In the genomic region with DNA sequence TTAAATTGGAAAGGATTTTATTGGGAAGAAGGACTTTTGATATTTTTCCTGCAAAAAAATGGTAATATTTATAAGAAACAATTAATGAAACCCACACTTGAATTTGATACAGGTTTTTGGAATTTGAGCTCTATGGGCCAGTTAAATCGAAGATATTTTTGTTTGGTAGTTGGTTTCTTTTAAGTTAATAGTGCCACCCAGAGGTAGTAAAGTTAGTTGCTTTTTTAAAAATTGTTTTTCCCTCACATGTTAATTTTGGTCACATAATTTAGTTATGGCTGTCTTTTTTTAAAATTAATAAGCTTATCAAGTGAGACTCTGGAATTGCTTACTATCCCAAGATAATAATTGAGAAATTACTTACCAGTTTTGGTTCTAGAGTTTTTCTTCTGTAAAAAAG, we compare ENCODE assay signal across 8 cellular contexts. TPM values are rescaled to one million over a fixed set of nuclear protein-coding genes. Genes with fewer than 3 reads are reported as not detected.
DNase-seq lines count a peak whose midpoint lies in the region; ATAC-seq, FAIRE-seq and TF ChIP-seq lines count a peak whose summit lies in the region.

No MANE protein-coding gene starts in this region.

- H3K9me3 ChIP-seq in DND-41 (ENCODE audit: insufficient read depth, low read length, severe bottlenecking) (peaks cover 9% of the 10 kb centered on the region), Karpas-422 (ENCODE audit: low read length) (peaks cover 9% of the 10 kb centered on the region; the same call in 1 of the 2 replicates), astrocyte (ENCODE audit: insufficient read depth, low read depth, low read length) (peaks cover 2% of the 10 kb centered on the region)
- peaks cover 0 to 3% (median 0%) of the 10 kb centered on the region in 3 experiments for H3K9me3 ChIP-seq in naive thymus-derived CD4-positive, alpha-beta T cell (ENCODE audit: control insufficient read depth in 2 of 3, low read length in 3 of 3)

- FAIRE-seq in astrocyte (lab: Jason Lieb, UNC) (no peak), urothelium cell line (lab: Jason Lieb, UNC) (no peak)

- no peaks in the 10 kb centered on the region for H3K9me2 ChIP-seq in Karpas-422 (replicated peaks; ENCODE audit: insufficient read depth, low read length)

- H2AFZ ChIP-seq in DND-41 (ENCODE audit: low read depth, low read length) (no peak overlapping the region), Karpas-422 (ENCODE audit: low read length) (no peak overlapping the region), astrocyte (ENCODE audit: low read depth, low read length) (no peak overlapping the region)

- ATAC-seq in DND-41 (ENCODE audit: insufficient read depth, low read depth) (no peak), GM18907 (IDR thresholded peaks at IDR 0.05; ENCODE audit: unreplicated experiment) (no peak), HG02884 (IDR thresholded peaks at IDR 0.05; ENCODE audit: unreplicated experiment) (no peak)
- ATAC-seq in naive thymus-derived CD4-positive, alpha-beta T cell: no peak

- peaks cover 23% of the 10 kb centered on the region for H3K36me3 Mint-ChIP-seq in astrocyte (ENCODE audit: low read depth, unreplicated experiment)
- peaks cover 26 to 54% (median 39%) of the 10 kb centered on the region in 5 donors for H3K36me3 Mint-ChIP-seq in naive thymus-derived CD4-positive, alpha-beta T cell

- peaks cover under 1% of the 10 kb centered on the region for H3K9me3 Mint-ChIP-seq in astrocyte (ENCODE audit: unreplicated experiment)
- H3K9me3 Mint-ChIP-seq in naive thymus-derived CD4-positive, alpha-beta T cell: peaks cover 0 to 20% (median 7%) of the 10 kb centered on the region in 11 donors

- CTCF ChIA-PET in naive thymus-derived CD4-positive, alpha-beta T cell (lab: Charles Lee): interaction anchor here (0.9 to 5.8 kb wide), 4 partner anchors 61 to 421 kb away, joined by 3 to 57 read pairs (median 4); no protein-coding TSS in a partner anchor

- POLR2A ChIA-PET in naive thymus-derived CD4-positive, alpha-beta T cell (lab: Charles Lee): no interaction called here

- H3K36me3 ChIP-seq in DND-41 (ENCODE audit: insufficient read depth, low read length) (peaks cover 97% of the 10 kb centered on the region), Karpas-422 (ENCODE audit: insufficient read depth, low read length) (peaks cover 85% of the 10 kb centered on the region), astrocyte (ENCODE audit: insufficient read depth, low read length) (peaks cover 43% of the 10 kb centered on the region)
- H3K36me3 ChIP-seq in naive thymus-derived CD4-positive, alpha-beta T cell (ENCODE audit: control insufficient read depth in 2 of 3, insufficient read depth in 3 of 3, low read length in 3 of 3): peaks cover 0 to 56% (median 2%) of the 10 kb centered on the region in 3 experiments

- H3K4me3 Mint-ChIP-seq in astrocyte (ENCODE audit: unreplicated experiment): no peak overlapping the region
- H3K4me3 Mint-ChIP-seq in naive thymus-derived CD4-positive, alpha-beta T cell: no peak overlapping the region

- H4K20me1 ChIP-seq in DND-41 (ENCODE audit: insufficient read depth, low read length) (no peaks in the 10 kb centered on the region), Karpas-422 (ENCODE audit: insufficient read depth, low read depth, low read length) (no peaks in the 10 kb centered on the region), astrocyte (ENCODE audit: insufficient read depth, low read length) (no peaks in the 10 kb centered on the region)

- no peak overlapping the region for H3K27ac ChIP-seq in DND-41 (ENCODE audit: low read length)
- no peak overlapping the region for H3K27ac ChIP-seq in Karpas-422 (ENCODE audit: low read length)
- no peak overlapping the region for H3K27ac ChIP-seq in astrocyte (ENCODE audit: low read depth, low read length)
- no peak overlapping the region for H3K27ac ChIP-seq in naive thymus-derived CD4-positive, alpha-beta T cell (ENCODE audit: low read depth, low read length)

- TF ChIP-seq CTCF in DND-41 (IDR thresholded peaks at IDR 0.05; ENCODE audit: borderline replicate concordance, extremely low read depth, low read length, poor library complexity, severe bottlenecking) (peak; percentile 50), astrocyte (IDR thresholded peaks at IDR 0.05; ENCODE audit: insufficient read depth, low read depth, low read length) (peak; percentile 35)

- H3K79me2 ChIP-seq in DND-41 (ENCODE audit: insufficient read depth, low read length): peaks cover 35% of the 10 kb centered on the region
- peaks cover 73% of the 10 kb centered on the region for H3K79me2 ChIP-seq in Karpas-422 (ENCODE audit: low read length)
- H3K79me2 ChIP-seq in astrocyte (ENCODE audit: insufficient read depth, low read length): peaks cover 18% of the 10 kb centered on the region

- H3K4me3 ChIP-seq in DND-41 (ENCODE audit: low read depth in 1 of 2, low read length in 2 of 2) (no peak overlapping the region), Karpas-422 (ENCODE audit: low read length) (no peak overlapping the region), astrocyte (ENCODE audit: insufficient read depth, low read depth, low read length) (no peak overlapping the region)
- no peak overlapping the region for H3K4me3 ChIP-seq in naive thymus-derived CD4-positive, alpha-beta T cell (ENCODE audit: low read length)

- peaks cover 22% of the 10 kb centered on the region for H3K4me1 ChIP-seq in DND-41 (ENCODE audit: insufficient read depth, low read length)
- peaks cover 1% of the 10 kb centered on the region; the same call in 1 of the 2 replicates for H3K4me1 ChIP-seq in Karpas-422 (ENCODE audit: low read length)
- peaks cover under 1% of the 10 kb centered on the region for H3K4me1 ChIP-seq in astrocyte (ENCODE audit: insufficient read depth, low read length)
- H3K4me1 ChIP-seq in naive thymus-derived CD4-positive, alpha-beta T cell (ENCODE audit: control insufficient read depth in 2 of 2, insufficient read depth in 2 of 2, low read length in 2 of 2): no peaks in the 10 kb centered on the region

- intact Hi-C loops in naive thymus-derived CD4-positive, alpha-beta T cell (cut with micrococcal nuclease): loop anchor here (1.0 kb wide), 4 partner anchors 56 to 965 kb away; no protein-coding TSS in a partner anchor

- H3K4me2 ChIP-seq in DND-41 (ENCODE audit: insufficient read depth, low read length) (no peak overlapping the region), Karpas-422 (ENCODE audit: low read depth, low read length, poor library complexity, severe bottlenecking) (no peak overlapping the region), astrocyte (ENCODE audit: low read length) (no peak overlapping the region)

- no peak overlapping the region for H3K27ac Mint-ChIP-seq in astrocyte (ENCODE audit: unreplicated experiment)
- H3K27ac Mint-ChIP-seq in naive thymus-derived CD4-positive, alpha-beta T cell: no peak overlapping the region

- no peaks in the 10 kb centered on the region for H3K27me3 Mint-ChIP-seq in astrocyte (ENCODE audit: low read depth, unreplicated experiment)
- no peaks in the 10 kb centered on the region for H3K27me3 Mint-ChIP-seq in naive thymus-derived CD4-positive, alpha-beta T cell

- H3K27me3 ChIP-seq in DND-41 (ENCODE audit: insufficient read depth, low read length, poor library complexity) (no peaks in the 10 kb centered on the region), Karpas-422 (ENCODE audit: low read length) (no peaks in the 10 kb centered on the region), astrocyte (ENCODE audit: insufficient read depth, low read length) (no peaks in the 10 kb centered on the region)
- H3K27me3 ChIP-seq in naive thymus-derived CD4-positive, alpha-beta T cell (ENCODE audit: control insufficient read depth in 2 of 2, insufficient read depth in 2 of 2, low read length in 2 of 2): no peaks in the 10 kb centered on the region

- DNase-seq in DND-41: no peak
- peak; percentile 60 for DNase-seq in Karpas-422
- no peak for DNase-seq in astrocyte (ENCODE audit: low read depth)
- peak in 5 of 9 donors; percentile 5 to 41 (median 31) for DNase-seq in naive thymus-derived CD4-positive, alpha-beta T cell
- DNase-seq in stimulated activated CD8-positive, alpha-beta memory T cell treated with anti-CD3 and anti-CD28 coated beads, Interleukin-4, amount 100 ng/mL, for 48 hours: no peak
- no peak for DNase-seq in urothelium cell line (ENCODE audit: low spot score)

- H3K9ac ChIP-seq in DND-41 (ENCODE audit: low read depth, low read length): no peak overlapping the region
- H3K9ac ChIP-seq in Karpas-422 (ENCODE audit: low read length): no peak overlapping the region
- no peak overlapping the region for H3K9ac ChIP-seq in astrocyte (ENCODE audit: low read length)

- no peaks in the 10 kb centered on the region for H3K4me1 Mint-ChIP-seq in astrocyte (ENCODE audit: low read depth, unreplicated experiment)
- H3K4me1 Mint-ChIP-seq in naive thymus-derived CD4-positive, alpha-beta T cell: peaks cover 11 to 31% (median 20%) of the 10 kb centered on the region in 7 donors

RNA-seq across cellular contexts. Expression of gene PRIM2, which starts 7.1 kb away (rescaled TPM):
- 22.7 and 49.1 TPM in 2 replicates for total RNA-seq in Karpas-422 (2014; rRNA removed; shearing (Covaris generic); ENCODE audit: low replicate concordance)
- 11.9 TPM in 2 replicates for total RNA-seq in astrocyte
- 10 to 100 TPM; 10.2 to 33.2 (median 12.8) TPM for total RNA-seq in naive thymus-derived CD4-positive, alpha-beta T cell
- polyA plus RNA-seq in naive thymus-derived CD4-positive, alpha-beta T cell: 10 to 100 TPM in 1 of 2 donors, 1 to 10 TPM in 1; 7.2 to 11.3 TPM

Comparison
In these comparisons a context has a peak if more than half of its experiments do, and no peak if none do; other contexts are left out.
1. DNase-seq: peak in Karpas-422 (single experiment) and naive thymus-derived CD4-positive, alpha-beta T cell (5 of 9); none in DND-41 (single experiment), astrocyte (single experiment), stimulated activated CD8-positive, alpha-beta memory T cell treated with anti-CD3 and anti-CD28 coated beads, Interleukin-4, amount 100 ng/mL, for 48 hours (single experiment) and urothelium cell line (single experiment).